Comparison of ENCODE assay signal across 32 cellular contexts in genomic region chr7:16460789-16461465, GRCh38. TPM values are rescaled to one million over a fixed set of nuclear protein-coding genes. Genes with fewer than 3 reads are reported as not detected.
"Had no signal": no experiment of that assay in that cellular context is flagged by ENCODE, and none has a peak within 500 bp of the region (broad histone marks: within the 10 kb centered on the region; RNA-seq: fewer than 3 reads in every experiment).

No MANE protein-coding gene starts in this region.

- FAIRE-seq: astrocyte, TTC549 had no signal

- DNase-seq: activated CD4-positive, alpha-beta T cell treated with anti-CD3 and anti-CD28 coated beads, Interleukin-2, amount 10 ng/mL, durations not matched to agents 24 days and 14 days; activated CD4-positive, alpha-beta T cell treated with anti-CD3 and anti-CD28 coated beads, Interleukin-2, amount 50 U/mL, for 4 hours; activated CD8-positive, alpha-beta T cell treated with anti-CD3 and anti-CD28 coated beads for 36 hours; activated gamma-delta T cell; activated naive CD4-positive, alpha-beta T cell treated with Interleukin-2 at 50 U/mL for 16 hours; activated naive CD8-positive, alpha-beta T cell treated with anti-CD3 and anti-CD28 coated beads, Interleukin-2, amount 10 ng/mL, durations not matched to agents 7 days and 5 days; activated T-cell treated with anti-CD3 and anti-CD28 coated beads, Interleukin-2, amount 50 U/mL, for 24 hours; adrenal gland; body of pancreas; NCI-H1105; NCI-H1417 treated with DMSO at 0.1 percent for 48 hours; NCI-H1930; NCI-H2081 treated with DMSO at 0.1 percent for 48 hours; NCI-H226; NCI-H446 treated with DMSO at 0.1 percent for 48 hours; NCI-H524; NCI-H69; PC-9; SIG-M5; SW 1271; T-helper 1 cell had no signal

- H2AFZ ChIP-seq: PC-9 had no signal

- H3K4me2 ChIP-seq: PC-9 had no signal

- H3K27me3 ChIP-seq: adrenal gland, body of pancreas, breast epithelium had no signal

- H3K9me3 ChIP-seq: adrenal gland, body of pancreas, breast epithelium had no signal

- H3K4me1 ChIP-seq: adrenal gland, breast epithelium had no signal

- ATAC-seq: activated CD8-positive, alpha-beta T cell treated with anti-CD3 and anti-CD28 coated beads for 36 hours; body of pancreas; Right ventricle myocardium inferior had no signal

- H3K36me3 ChIP-seq: adrenal gland, breast epithelium had no signal

- H3K27ac ChIP-seq: adrenal gland, body of pancreas, PC-9, RWPE1 had no signal

- H3K4me3 ChIP-seq: adrenal gland, body of pancreas, breast epithelium, PC-9 had no signal

RNA-seq across cellular contexts. Expression of gene SOSTDC1, which starts 4.6 kb away (rescaled TPM):
- total RNA-seq: activated CD4-positive, alpha-beta T cell treated with anti-CD3 and anti-CD28 coated beads, Interleukin-2, amount 10 ng/mL, durations not matched to agents 24 days and 14 days; activated CD8-positive, alpha-beta memory T cell treated with anti-CD3 and anti-CD28 coated beads for 36 hours; activated CD8-positive, alpha-beta T cell treated with anti-CD3 and anti-CD28 coated beads for 36 hours; activated naive CD8-positive, alpha-beta T cell treated with anti-CD3 and anti-CD28 coated beads, Interleukin-2, amount 10 ng/mL, durations not matched to agents 7 days and 5 days; activated T-helper 2 cell treated with anti-CD3 and anti-CD28 coated beads, Interferon-gamma antibody, Interleukin-2, Interleukin-4, amounts not matched to agents 10 μg/mL and 5 μg/mL and 100 μg/mL, durations not matched to agents 14 hours and 24 hours and 36 hours; body of pancreas; cardiac septum; MCF 10A; OCI-LY7; PC-9; T-helper 2 cell treated with Interferon-gamma antibody and Interleukin-4, amounts not matched to agents 100 ng/mL and 5 ng/mL, for 36 hours had no signal

RNA-seq across cellular contexts. Expression of gene CRPPA, which starts 39.6 kb away (rescaled TPM):
- total RNA-seq: OCI-LY7 had no signal
